9 cellular contexts compared by ENCODE assay signal in genomic region chr17:81918762-81919545, GRCh38. TPM values are rescaled to one million over a fixed set of nuclear protein-coding genes. Genes with fewer than 3 reads are reported as not detected.
DNase-seq lines count a peak whose midpoint lies in the region; ATAC-seq and TF ChIP-seq lines count a peak whose summit lies in the region.
"Had no signal": no experiment of that assay in that cellular context is flagged by ENCODE, and none has a peak within 500 bp of the region (broad histone marks: within the 10 kb centered on the region; RNA-seq: fewer than 3 reads in every experiment).

No MANE protein-coding gene starts in this region.

- 69 to 72% methylated on average over 8 to 13 of the region's 15 CpGs for WGBS in esophagus squamous epithelium, 2 donors

- no peak for DNase-seq in activated T-cell treated with anti-CD3 and anti-CD28 coated beads, Interleukin-2, amount 50 U/mL, for 4 hours
- no peak for DNase-seq in activated T-cell treated with anti-CD3 and anti-CD28 coated beads for 4 hours
- DNase-seq in SK-N-MC (ENCODE audit: low read depth, low spot score) = no peak
- DNase-seq in esophagus squamous epithelium (lab: John Stamatoyannopoulos, UW) = no peak
- no peak for DNase-seq in tibial artery
- no peak for DNase-seq in dorsolateral prefrontal cortex
- DNase-seq: foreskin keratinocyte had no signal

- no peak overlapping the region for H3K4me3 ChIP-seq in SK-N-MC
- H3K4me3 ChIP-seq in esophagus squamous epithelium = peak overlapping the region in 2 of 4 donors; percentile 61 to 73
- H3K4me3 ChIP-seq in tibial artery = no peak overlapping the region
- peak overlapping the region in 5 of 59 donors; percentile 75 to 95 (median 78) for H3K4me3 ChIP-seq in dorsolateral prefrontal cortex

- peak in 1 of 4 donors; percentile 13 for TF ChIP-seq POLR2A in esophagus squamous epithelium (IDR thresholded peaks at IDR 0.05)

- H3K9ac ChIP-seq in SK-N-MC (ENCODE audit: insufficient read length) = no peak overlapping the region

- H3K27me3 Mint-ChIP-seq in activated T-cell treated with anti-CD3 and anti-CD28 coated beads, Interleukin-2, amount 50 U/mL, for 4 hours (ENCODE audit: low read depth) = no peaks in the 10 kb centered on the region

- H3K4me3 Mint-ChIP-seq in activated T-cell treated with anti-CD3 and anti-CD28 coated beads, Interleukin-2, amount 50 U/mL, for 4 hours = peak overlapping the region; percentile 33

- no peaks in the 10 kb centered on the region for H3K27me3 ChIP-seq in esophagus squamous epithelium
- H3K27me3 ChIP-seq in tibial artery = no peaks in the 10 kb centered on the region
- no peaks in the 10 kb centered on the region for H3K27me3 ChIP-seq in dorsolateral prefrontal cortex
- H3K27me3 ChIP-seq: foreskin keratinocyte had no signal

- no peak for TF ChIP-seq CTCF in esophagus squamous epithelium (IDR thresholded peaks at IDR 0.05)
- TF ChIP-seq CTCF in tibial artery (IDR thresholded peaks at IDR 0.05) = no peak
- no peak for TF ChIP-seq CTCF in dorsolateral prefrontal cortex (IDR thresholded peaks at IDR 0.05 in 54 of 56, conservative IDR thresholded peaks at IDR 0.05 in 2 of 56; ENCODE audit: low read depth in 1 of 56, partially characterized antibody in 56 of 56)

- intact Hi-C loops in esophagus squamous epithelium (cut with DNase I) = no loop called here
- intact Hi-C loops in tibial artery (cut with DNase I; ENCODE audit: low total_unique reads) = no loop called here
- intact Hi-C loops in dorsolateral prefrontal cortex (cut with DNase I) = no loop called here

- peaks cover 28% of the 10 kb centered on the region; the same call in 1 of the 2 replicates for H3K36me3 ChIP-seq in SK-N-MC (ENCODE audit: insufficient read depth, low read length)
- peaks cover 27 to 62% (median 36%) of the 10 kb centered on the region in 3 donors for H3K36me3 ChIP-seq in esophagus squamous epithelium
- H3K36me3 ChIP-seq in tibial artery = peaks cover 25 to 63% (median 39%) of the 10 kb centered on the region in 3 donors

- H3K9me3 Mint-ChIP-seq in activated T-cell treated with anti-CD3 and anti-CD28 coated beads, Interleukin-2, amount 50 U/mL, for 4 hours = no peaks in the 10 kb centered on the region

- peaks cover 13% of the 10 kb centered on the region for H3K36me3 Mint-ChIP-seq in activated T-cell treated with anti-CD3 and anti-CD28 coated beads, Interleukin-2, amount 50 U/mL, for 4 hours (ENCODE audit: insufficient read depth)

- H3K4me1 Mint-ChIP-seq in activated T-cell treated with anti-CD3 and anti-CD28 coated beads, Interleukin-2, amount 50 U/mL, for 4 hours (ENCODE audit: low read depth) = peaks cover 24% of the 10 kb centered on the region

- H3K4me1 ChIP-seq in esophagus squamous epithelium = peaks cover 56 to 88% (median 58%) of the 10 kb centered on the region in 3 donors
- H3K4me1 ChIP-seq in tibial artery = peaks cover 4 to 56% (median 30%) of the 10 kb centered on the region in 4 donors

- ATAC-seq in activated T-cell treated with anti-CD3 and anti-CD28 coated beads, Interleukin-2, amount 50 U/mL, for 4 hours = no peak
- ATAC-seq in HG03175 (IDR thresholded peaks at IDR 0.05; ENCODE audit: unreplicated experiment) = no peak
- no peak for ATAC-seq in GM21447 (IDR thresholded peaks at IDR 0.05; ENCODE audit: unreplicated experiment)

- H3K9me3 ChIP-seq in SK-N-MC (ENCODE audit: low read depth, low read length) (no peaks in the 10 kb centered on the region), esophagus squamous epithelium (no peaks in the 10 kb centered on the region), tibial artery (no peaks in the 10 kb centered on the region)

- H3K27ac ChIP-seq in SK-N-MC = peak overlapping the region; percentile 50; the same call in 1 of the 2 replicates
- peak overlapping the region; percentile 84 to 99 (median 94) for H3K27ac ChIP-seq in esophagus squamous epithelium
- peak overlapping the region; percentile 56 to 74 for H3K27ac ChIP-seq in tibial artery
- peak overlapping the region in 28 of 59 donors; percentile 49 to 91 (median 83) for H3K27ac ChIP-seq in dorsolateral prefrontal cortex
- H3K27ac ChIP-seq: foreskin keratinocyte had no signal

RNA-seq across cellular contexts. Expression of gene SIRT7, which starts 1.0 kb away (rescaled TPM):
- 10 to 100 TPM; 41.1 to 47.2 (median 46.3) TPM for total RNA-seq in activated T-cell treated with anti-CD3 and anti-CD28 coated beads, Interleukin-2, amount 50 U/mL, for 4 hours
- 10 to 100 TPM; 52.6 to 81.0 (median 60.7) TPM for total RNA-seq in esophagus squamous epithelium
- total RNA-seq in dorsolateral prefrontal cortex = 10 to 100 TPM; 15.0 to 55.8 (median 25.6) TPM

RNA-seq across cellular contexts. Expression of gene PCYT2, which starts 7.8 kb away (rescaled TPM):
- 10 to 100 TPM; 23.5 to 25.8 (median 25.7) TPM for total RNA-seq in activated T-cell treated with anti-CD3 and anti-CD28 coated beads, Interleukin-2, amount 50 U/mL, for 4 hours
- total RNA-seq in esophagus squamous epithelium (10 to 100 TPM; 18.6 to 38.5 (median 34.6) TPM), dorsolateral prefrontal cortex (10 to 100 TPM; 38.2 to 73.9 (median 55.5) TPM)

RNA-seq across cellular contexts. Expression of gene MAFG, which starts 8.6 kb away (rescaled TPM):
- 10 to 100 TPM; 42.9 to 50.9 (median 43.4) TPM for total RNA-seq in activated T-cell treated with anti-CD3 and anti-CD28 coated beads, Interleukin-2, amount 50 U/mL, for 4 hours
- total RNA-seq in esophagus squamous epithelium = 10 to 100 TPM in 3 of 4 donors, 1 to 10 TPM in 1; 10.0 to 26.6 (median 23.5) TPM
- 10 to 100 TPM; 30.1 to 60.2 (median 41.1) TPM for total RNA-seq in dorsolateral prefrontal cortex

RNA-seq across cellular contexts. Expression of gene NPB, which starts 16.9 kb away (rescaled TPM):
- total RNA-seq in activated T-cell treated with anti-CD3 and anti-CD28 coated beads, Interleukin-2, amount 50 U/mL, for 4 hours = under 1 TPM in 2 of 3 donors, not detected in 1; 0.14 to 0.24 TPM
- total RNA-seq in esophagus squamous epithelium (1 to 10 TPM in 3 of 4 donors, under 1 TPM in 1; 0.53 to 7.4 (median 1.5) TPM), dorsolateral prefrontal cortex (1 to 10 TPM in 118 of 120 experiments, under 1 TPM in 2; 0.50 to 6.5 (median 3.3) TPM)

RNA-seq across cellular contexts. Expression of gene PYCR1, which starts 18.1 kb away (rescaled TPM):
- total RNA-seq in activated T-cell treated with anti-CD3 and anti-CD28 coated beads, Interleukin-2, amount 50 U/mL, for 4 hours = 100 to 1,000 TPM; 192 to 199 (median 194) TPM
- 10 to 100 TPM; 14.0 to 24.3 (median 17.4) TPM for total RNA-seq in esophagus squamous epithelium
- 10 to 100 TPM in 44 of 120 experiments, 1 to 10 TPM in 76; 4.1 to 24.3 (median 9.3) TPM for total RNA-seq in dorsolateral prefrontal cortex
